32 cellular contexts compared by ENCODE assay signal in the genomic region with DNA sequence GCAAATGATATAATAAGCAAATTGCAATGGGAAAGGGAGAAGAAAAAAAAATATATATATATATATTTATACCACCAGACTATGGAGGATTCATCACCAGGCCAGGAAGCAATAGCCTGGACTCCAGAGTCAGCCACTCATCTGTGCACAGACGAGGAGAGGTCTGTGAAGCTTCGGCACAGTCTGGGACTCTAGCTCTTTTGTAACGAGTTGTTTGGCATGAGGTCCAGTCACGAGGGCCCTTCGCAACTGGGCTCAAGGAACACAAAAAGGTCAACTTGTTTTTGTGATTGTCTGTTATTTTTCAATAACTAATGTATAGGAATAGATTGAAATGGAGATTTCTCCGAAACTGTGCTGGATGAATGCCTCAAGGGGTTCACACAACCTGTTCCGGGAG. TPM values are rescaled to one million over a fixed set of nuclear protein-coding genes. Genes with fewer than 3 reads are reported as not detected.
"Had no signal": no experiment of that assay in that cellular context is flagged by ENCODE, and none has a peak within 500 bp of the region (broad histone marks: within the 10 kb centered on the region; RNA-seq: fewer than 3 reads in every experiment).

No MANE protein-coding gene starts in this region.

- H3K9me3 Mint-ChIP-seq: natural killer cell, nephron progenitor cell, neural progenitor cell, type B pancreatic cell had no signal

- H3K9ac ChIP-seq: neural progenitor cell, parathyroid adenoma had no signal

- H3K79me2 ChIP-seq: hepatocyte, parathyroid adenoma had no signal

- H3K4me3 ChIP-seq: hepatocyte, left ventricle myocardium inferior, lung, neural progenitor cell, skin epidermis, stomach, testis, tibial artery, uterus had no signal

- H3K36me3 ChIP-seq: left ventricle myocardium inferior, neutrophil, stomach, tibial artery, uterus had no signal

- H2AFZ ChIP-seq: hepatocyte, neural progenitor cell, parathyroid adenoma had no signal

- DNase-seq: islet precursor cell; left ventricle myocardium inferior; mesendoderm; naive B cell; natural killer cell; nephron progenitor cell; occipital lobe; retina; right cardiac atrium; stimulated activated CD4-positive, alpha-beta T cell treated with anti-CD3 and anti-CD28 coated beads, Interleukin-12 subunit alpha, Interleukin-12 subunit beta, amount 100 ng/mL, for 4 hours; stimulated activated CD4-positive, alpha-beta T cell treated with anti-CD3 and anti-CD28 coated beads, Interleukin-15, amount 100 ng/mL, for 24 hours; stimulated activated CD4-positive, alpha-beta T cell treated with anti-CD3 and anti-CD28 coated beads, Interleukin-2, amount 100 ng/mL, for 24 hours; stimulated activated CD4-positive, alpha-beta T cell treated with anti-CD3 and anti-CD28 coated beads, Interleukin-4, amount 100 ng/mL, for 1 hour; stimulated activated naive B cell treated with anti-CD40 and anti-IgM and Interleukin-4, amounts not matched to agents 10 μg/mL and 1 μg/mL and 100 μg/mL, for 72 hours; stimulated activated naive CD8-positive, alpha-beta T cell treated with anti-CD3 and anti-CD28 coated beads, Interleukin-15, Interleukin-2, amounts not matched to agents 100 U/mL and 50 U/mL, for 24 hours; stomach; testis; tibial artery; uterus had no signal

- H3K4me1 Mint-ChIP-seq: natural killer cell; stimulated activated naive B cell treated with anti-CD40 and anti-IgM and Interleukin-4, amounts not matched to agents 10 μg/mL and 1 μg/mL and 100 μg/mL, for 72 hours had no signal

- ATAC-seq: natural killer cell; right cardiac atrium; sciatic nerve; stimulated activated naive B cell treated with anti-CD40 and anti-IgM and Interleukin-4, amounts not matched to agents 10 μg/mL and 1 μg/mL and 100 μg/mL, for 72 hours; stimulated activated naive CD8-positive, alpha-beta T cell treated with anti-CD3 and anti-CD28 coated beads, Interleukin-15, Interleukin-2, amounts not matched to agents 100 U/mL and 50 U/mL, for 24 hours had no signal

- H3K4me2 ChIP-seq: hepatocyte, neural progenitor cell had no signal

- H3K27ac Mint-ChIP-seq: mesothelial cell of epicardium; naive B cell; natural killer cell; nephron progenitor cell; neural progenitor cell; progenitor cell of endocrine pancreas; stimulated activated naive B cell treated with anti-CD40 and anti-IgM and Interleukin-4, amounts not matched to agents 10 μg/mL and 1 μg/mL and 100 μg/mL, for 72 hours; type B pancreatic cell had no signal

- H3K9me3 ChIP-seq: left ventricle myocardium inferior, neutrophil, stomach, testis, tibial artery, uterus had no signal

- H3K27me3 ChIP-seq: hepatocyte, neural progenitor cell, stomach, testis, tibial artery, uterus had no signal

- H3K36me3 Mint-ChIP-seq: mesothelial cell of epicardium; naive B cell; natural killer cell; neural progenitor cell; stimulated activated naive B cell treated with anti-CD40 and anti-IgM and Interleukin-4, amounts not matched to agents 10 μg/mL and 1 μg/mL and 100 μg/mL, for 72 hours; type B pancreatic cell had no signal

- H3K27ac ChIP-seq: hepatocyte, left ventricle myocardium inferior, neural progenitor cell, neutrophil, parathyroid adenoma, skin epidermis, stomach, testis, tibial artery, uterus had no signal

- H3K4me3 Mint-ChIP-seq: mesothelial cell of epicardium; naive B cell; natural killer cell; nephron progenitor cell; neural progenitor cell; stimulated activated naive B cell treated with anti-CD40 and anti-IgM and Interleukin-4, amounts not matched to agents 10 μg/mL and 1 μg/mL and 100 μg/mL, for 72 hours; type B pancreatic cell had no signal

RNA-seq across cellular contexts. Expression of gene FGF1, which starts 14.7 kb away (rescaled TPM):
- total RNA-seq: mononuclear cell, natural killer cell, progenitor cell of endocrine pancreas, pulmonary artery endothelial cell, ureter had no signal
